In genomic region chr2:42371621-42372473, GRCh38 we compare ENCODE assay signal across 16 cellular contexts. TPM values are rescaled to one million over a fixed set of nuclear protein-coding genes. Genes with fewer than 3 reads are reported as not detected.
DNase-seq lines count a peak whose midpoint lies in the region; ATAC-seq and TF ChIP-seq lines count a peak whose summit lies in the region.
"Had no signal": no experiment of that assay in that cellular context is flagged by ENCODE, and none has a peak within 500 bp of the region (broad histone marks: within the 10 kb centered on the region; RNA-seq: fewer than 3 reads in every experiment).

No MANE protein-coding gene starts in this region.

- ATAC-seq in WTC11 (no peak), memory B cell (ENCODE audit: low read depth) (no peak), HG02840 (IDR thresholded peaks at IDR 0.05; ENCODE audit: low FRiP score, unreplicated experiment) (no peak)
- ATAC-seq: naive thymus-derived CD4-positive, alpha-beta T cell; PC-3 had no signal

- DNase-seq in AG10803 (ENCODE audit: low read depth): peak; percentile 39
- peak; percentile 53 to 90 for DNase-seq in NCI-H2081 (lab: John Stamatoyannopoulos, UW)
- no peak for DNase-seq in WTC11 (ENCODE audit: low spot score)
- DNase-seq in memory B cell (ENCODE audit: low spot score in 2 of 2): no peak
- DNase-seq in activated CD8-positive, alpha-beta memory T cell treated with anti-CD3 and anti-CD28 coated beads, Interleukin-2, amount 50 U/mL, for 4 hours: no peak
- DNase-seq in AG08395 (ENCODE audit: low spot score): no peak
- DNase-seq in NCI-H1436 treated with DMSO at 0.1 percent for 48 hours (lab: John Stamatoyannopoulos, UW): no peak
- DNase-seq: effector CD8-positive, alpha-beta T cell; left colon; naive thymus-derived CD4-positive, alpha-beta T cell; NCI-H2029; PC-3; small intestine had no signal

- H3K27ac Mint-ChIP-seq in WTC11 (peak overlapping the region; percentile 84; the same call in 1 of the 2 replicates), memory B cell (peak overlapping the region; percentile 18)
- H3K27ac Mint-ChIP-seq: activated T-helper 2 cell treated with anti-CD3 and anti-CD28 coated beads, Interferon-gamma antibody, Interleukin-2, Interleukin-4, amounts not matched to agents 10 μg/mL and 5 μg/mL and 100 μg/mL, durations not matched to agents 14 hours and 24 hours and 36 hours had no signal

- H3K36me3 Mint-ChIP-seq in WTC11 (no peaks in the 10 kb centered on the region), memory B cell (no peaks in the 10 kb centered on the region)
- H3K36me3 Mint-ChIP-seq: naive thymus-derived CD4-positive, alpha-beta T cell had no signal

- CTCF ChIA-PET in WTC11 (lab: Charles Lee): interaction anchor here (0.9 kb wide), 1 partner anchor 14 kb away, joined by 3 read pairs; no protein-coding TSS in a partner anchor

- TF ChIP-seq CTCF in AG10803 (conservative IDR thresholded peaks at IDR 0.05; ENCODE audit: low read length) (no peak), WTC11 (IDR thresholded peaks at IDR 0.05) (no peak)

- H3K27me3 Mint-ChIP-seq in WTC11 (ENCODE audit: low read depth): no peaks in the 10 kb centered on the region
- no peaks in the 10 kb centered on the region for H3K27me3 Mint-ChIP-seq in memory B cell

- H3K4me1 Mint-ChIP-seq in WTC11 (peaks cover 8% of the 10 kb centered on the region; the same call in 1 of the 2 replicates), memory B cell (no peaks in the 10 kb centered on the region)

- no peak overlapping the region for H3K4me3 ChIP-seq in AG10803 (ENCODE audit: low read length)
- H3K4me3 ChIP-seq: thoracic aorta had no signal

- H3K9me3 Mint-ChIP-seq in WTC11: no peaks in the 10 kb centered on the region
- no peaks in the 10 kb centered on the region for H3K9me3 Mint-ChIP-seq in memory B cell
- H3K9me3 Mint-ChIP-seq: activated T-helper 2 cell treated with anti-CD3 and anti-CD28 coated beads, Interferon-gamma antibody, Interleukin-2, Interleukin-4, amounts not matched to agents 10 μg/mL and 5 μg/mL and 100 μg/mL, durations not matched to agents 14 hours and 24 hours and 36 hours; naive thymus-derived CD4-positive, alpha-beta T cell had no signal

- no peak overlapping the region for H3K4me3 Mint-ChIP-seq in WTC11
- no peak overlapping the region for H3K4me3 Mint-ChIP-seq in memory B cell
- H3K4me3 Mint-ChIP-seq: naive thymus-derived CD4-positive, alpha-beta T cell had no signal

- POLR2A ChIA-PET in WTC11 (lab: Charles Lee): no interaction called here

TF ChIP-seq in WTC11, 78 proteins besides CTCF, POLR2A, EP300 and RAD21:
- TF ChIP-seq ATF3 (CRISPR knock-in tag; conservative IDR thresholded peaks at IDR 0.05) (no peak), ZNF416 (CRISPR knock-in tag; IDR thresholded peaks at IDR 0.05) (no peak), CREM (CRISPR knock-in tag; IDR thresholded peaks at IDR 0.05) (no peak), ZBTB21 (CRISPR knock-in tag; IDR thresholded peaks at IDR 0.05; ENCODE audit: borderline replicate concordance) (no peak)
TF ChIP-seq in WTC11: peak in this region for 0.

RNA-seq across cellular contexts. Expression of gene COX7A2L, which starts 10.8 kb away (rescaled TPM):
- 99.5 to 114 TPM (median 108 TPM) in 3 replicates for total RNA-seq in WTC11 (2021)

Comparison
In these comparisons a context has a peak if more than half of its experiments do, and no peak if none do; other contexts are left out.
1. DNase-seq: peak in AG10803 (single experiment) and NCI-H2081 (2 of 2); none in WTC11 (single experiment), memory B cell (0 of 2), activated CD8-positive, alpha-beta memory T cell treated with anti-CD3 and anti-CD28 coated beads, Interleukin-2, amount 50 U/mL, for 4 hours (single experiment), AG08395 (single experiment) and NCI-H1436 treated with DMSO at 0.1 percent for 48 hours (single experiment).